In the genomic region with DNA sequence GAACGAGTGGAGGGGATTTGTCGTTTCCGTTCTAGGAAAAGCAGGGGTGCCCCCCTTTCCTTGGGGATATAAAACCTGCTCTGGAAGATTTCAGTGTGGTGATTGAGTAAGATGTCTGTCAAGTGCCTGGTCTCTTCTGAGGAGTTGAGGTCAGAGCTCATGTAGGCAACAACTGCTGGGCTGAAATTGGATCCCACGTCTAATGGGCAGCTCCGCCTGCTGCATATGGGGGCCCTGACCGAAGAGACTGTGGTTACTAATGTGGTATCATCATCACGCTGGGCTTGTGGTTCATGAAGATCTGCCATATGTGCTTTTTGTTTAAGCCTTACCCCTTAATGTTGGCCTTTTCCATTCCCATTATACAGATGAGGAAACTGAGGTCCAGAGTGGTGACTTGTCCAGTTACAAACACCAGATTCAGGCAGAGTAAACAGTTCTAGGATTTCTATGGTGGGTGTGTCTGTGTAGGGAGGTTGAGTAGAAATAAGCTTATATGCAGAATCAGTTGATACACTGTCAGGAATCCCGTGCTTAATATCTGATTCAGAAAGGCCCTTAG, we compare ENCODE assay signal across 8 cellular contexts. TPM values are rescaled to one million over a fixed set of nuclear protein-coding genes. Genes with fewer than 3 reads are reported as not detected.
DNase-seq lines count a peak whose midpoint lies in the region; ATAC-seq and TF ChIP-seq lines count a peak whose summit lies in the region.

No MANE protein-coding gene starts in this region.

- peaks cover 29% of the 10 kb centered on the region for H3K4me1 Mint-ChIP-seq in neural crest cell

- peaks cover 3% of the 10 kb centered on the region for H3K36me3 Mint-ChIP-seq in neural crest cell (ENCODE audit: low read depth)

- no peaks in the 10 kb centered on the region for H3K27me3 Mint-ChIP-seq in neural crest cell (ENCODE audit: low read depth)

- no peak for TF ChIP-seq POLR2A in Peyer's patch (IDR thresholded peaks at IDR 0.05)

- POLR2A ChIA-PET in BJ (lab: Charles Lee) = interaction anchor here (1.0 kb wide), 1 partner anchor 16 kb away, joined by 3 read pairs; no protein-coding TSS in a partner anchor

- H3K27me3 ChIP-seq in BJ (ENCODE audit: control insufficient read depth, insufficient read depth, low read length) = no peaks in the 10 kb centered on the region
- no peaks in the 10 kb centered on the region for H3K27me3 ChIP-seq in Peyer's patch

- H3K36me3 ChIP-seq in BJ (ENCODE audit: control insufficient read depth, insufficient read depth, low read length) (peaks cover 7% of the 10 kb centered on the region), Peyer's patch (peaks cover 0 to 19% (median 0%) of the 10 kb centered on the region in 3 donors)

- peak overlapping the region; percentile 80 for H3K4me3 ChIP-seq in BJ (ENCODE audit: low read depth, low read length)
- H3K4me3 ChIP-seq in Peyer's patch = peak overlapping the region; percentile 54 to 82 (median 68)

- peak overlapping the region; percentile 99 for H3K27ac Mint-ChIP-seq in neural crest cell (ENCODE audit: unreplicated experiment)

- CTCF ChIA-PET in BJ (lab: Yijun Ruan, JAX) = interaction anchor here (1.1 to 2.6 kb wide), 4 partner anchors 17 to 822 kb away, joined by 3 to 10 read pairs (median 4); no protein-coding TSS in a partner anchor

- TF ChIP-seq CTCF in BJ (IDR thresholded peaks at IDR 0.05; ENCODE audit: insufficient read depth, low read depth, low read length) = no peak
- no peak for TF ChIP-seq CTCF in Peyer's patch (IDR thresholded peaks at IDR 0.05)
- TF ChIP-seq CTCF in neural crest cell (conservative IDR thresholded peaks at IDR 0.05) = no peak

- peak overlapping the region; percentile 99 for H3K4me3 Mint-ChIP-seq in neural crest cell

- ATAC-seq in GM21619 (IDR thresholded peaks at IDR 0.05; ENCODE audit: unreplicated experiment) (peak; percentile 5), GM21576 (IDR thresholded peaks at IDR 0.05; ENCODE audit: unreplicated experiment) (no peak)

- H3K9me3 ChIP-seq in Peyer's patch = no peaks in the 10 kb centered on the region

- H3K4me1 ChIP-seq in Peyer's patch = peaks cover 0 to 16% (median 8%) of the 10 kb centered on the region in 4 donors

- peaks cover 2% of the 10 kb centered on the region for H3K9me3 Mint-ChIP-seq in neural crest cell

- H3K27ac ChIP-seq in Peyer's patch (peak overlapping the region; percentile 76 to 94 (median 85)), epithelial cell of prostate (peak overlapping the region; percentile 86)

- DNase-seq in BJ (ENCODE audit: low read depth) = no peak
- DNase-seq in Peyer's patch = no peak
- no peak for DNase-seq in epithelial cell of prostate (ENCODE audit: low read depth, low spot score)
- DNase-seq in neural crest cell (ENCODE audit: low read depth, low spot score) = no peak
- DNase-seq in putamen (ENCODE audit: low spot score) = no peak
- no peak for DNase-seq in SW 1271 (lab: John Stamatoyannopoulos, UW)

RNA-seq across cellular contexts. Expression of gene UTP11, which starts 0.6 kb away (rescaled TPM):
- 18.3 and 29.6 TPM in 2 replicates for polyA plus RNA-seq in BJ (2011; rRNA removed)
- polyA minus RNA-seq in BJ (2011; rRNA and poly(A)+ RNA removed) = 9.3 and 11.6 TPM in 2 replicates
- total RNA-seq in Peyer's patch (10 to 100 TPM in 3 of 4 donors, 1 to 10 TPM in 1; 8.9 to 23.1 (median 18.8) TPM), neural crest cell (41.2 and 44.5 TPM in 2 replicates)

RNA-seq across cellular contexts. Expression of gene FHL3, which starts 7.8 kb away (rescaled TPM):
- polyA plus RNA-seq in BJ (2011; rRNA removed) = 7.9 and 13.0 TPM in 2 replicates
- polyA minus RNA-seq in BJ (2011; rRNA and poly(A)+ RNA removed) = 21.9 and 25.9 TPM in 2 replicates
- 10 to 100 TPM in 1 of 4 donors, 1 to 10 TPM in 3; 3.3 to 13.2 (median 4.9) TPM for total RNA-seq in Peyer's patch
- 21.2 and 22.4 TPM in 2 replicates for total RNA-seq in neural crest cell

RNA-seq across cellular contexts. Expression of gene SF3A3, which starts 23.3 kb away (rescaled TPM):
- polyA plus RNA-seq in BJ (2011; rRNA removed) = 26.2 and 47.1 TPM in 2 replicates
- polyA minus RNA-seq in BJ (2011; rRNA and poly(A)+ RNA removed) = 15.8 and 17.2 TPM in 2 replicates
- total RNA-seq in Peyer's patch (100 to 1,000 TPM in 1 of 4 donors, 10 to 100 TPM in 3; 29.9 to 144 (median 36.0) TPM), neural crest cell (113 and 119 TPM in 2 replicates)

RNA-seq across cellular contexts. Expression of gene POU3F1, which starts 33.5 kb away (rescaled TPM):
- not detected in 2 replicates for polyA plus RNA-seq in BJ (2011; rRNA removed)
- not detected in 2 replicates for polyA minus RNA-seq in BJ (2011; rRNA and poly(A)+ RNA removed)
- total RNA-seq in Peyer's patch = not detected
- 10.7 and 12.1 TPM in 2 replicates for total RNA-seq in neural crest cell
